In the genomic region with DNA sequence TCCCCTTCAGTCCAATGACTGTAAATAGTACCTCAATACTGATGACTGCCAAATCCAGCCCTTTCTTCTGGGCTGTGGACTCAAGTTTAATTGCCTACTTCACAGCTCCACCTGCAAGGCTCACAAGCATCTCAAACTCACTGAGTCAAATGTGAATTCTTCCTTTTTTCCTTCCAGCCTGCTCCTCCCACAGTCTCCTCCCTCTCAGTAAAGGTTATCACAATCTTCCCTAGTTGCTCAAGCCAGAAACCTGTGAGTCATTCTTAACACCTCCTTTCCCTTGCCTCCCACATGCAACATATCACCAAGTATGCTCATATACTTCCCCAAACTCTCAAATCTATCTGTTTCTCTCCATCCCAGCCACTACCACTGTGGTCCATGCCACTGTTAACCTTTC, we compare ENCODE assay signal across 12 cellular contexts. TPM values are rescaled to one million over a fixed set of nuclear protein-coding genes. Genes with fewer than 3 reads are reported as not detected.
DNase-seq lines count a peak whose midpoint lies in the region; ATAC-seq and TF ChIP-seq lines count a peak whose summit lies in the region.
"Had no signal": no experiment of that assay in that cellular context is flagged by ENCODE, and none has a peak within 500 bp of the region (broad histone marks: within the 10 kb centered on the region; RNA-seq: fewer than 3 reads in every experiment).

No MANE protein-coding gene starts in this region.

- in situ Hi-C loops in gastrocnemius medialis (cut with MboI; ENCODE audit: low sequenced_read_pairs in 4 of 4) = no loop called here

- TF ChIP-seq POLR2A in gastrocnemius medialis (IDR thresholded peaks at IDR 0.05) = no peak

- TF ChIP-seq CTCF in gastrocnemius medialis (IDR thresholded peaks at IDR 0.05 in 4 of 5, conservative IDR thresholded peaks at IDR 0.05 in 1 of 5) = no peak

- H3K27ac ChIP-seq in SJCRH30 (no peak overlapping the region), gastrocnemius medialis (no peak overlapping the region)
- H3K27ac ChIP-seq: prostate gland had no signal

- H3K9me3 ChIP-seq in SJCRH30 (replicated peaks) = 0 out of 2 replicates have a peak, but pooled peaks cover 4% of the 10 kb centered on the region
- no peaks in the 10 kb centered on the region for H3K9me3 ChIP-seq in gastrocnemius medialis
- H3K9me3 ChIP-seq: prostate gland had no signal

- intact Hi-C loops in gastrocnemius medialis (cut with DNase I; ENCODE audit: low total_unique reads) = no loop called here

- no peak for ATAC-seq in gastrocnemius medialis
- ATAC-seq: Panc1 had no signal

- H3K36me3 ChIP-seq in SJCRH30 (no peaks in the 10 kb centered on the region), gastrocnemius medialis (no peaks in the 10 kb centered on the region)
- H3K36me3 ChIP-seq: prostate gland had no signal

- H3K4me1 ChIP-seq in SJCRH30 (peaks cover 5% of the 10 kb centered on the region), gastrocnemius medialis (peaks cover 7 to 8% of the 10 kb centered on the region in 2 donors)
- H3K4me1 ChIP-seq: prostate gland had no signal

- DNase-seq in CD1c-positive myeloid dendritic cell (ENCODE audit: extremely low spot score) (peak; percentile 63), HT-29 (ENCODE audit: low spot score) (peak; percentile 60), SW480 (ENCODE audit: low spot score) (peak; percentile 32), inferior parietal cortex (ENCODE audit: extremely low spot score) (peak; percentile 63), SJCRH30 (no peak), gastrocnemius medialis (no peak), epidermal melanocyte (ENCODE audit: insufficient read length, low spot score) (no peak), ureter (ENCODE audit: low spot score) (no peak)
- DNase-seq: islet precursor cell, KG1 had no signal

- no peak overlapping the region for H3K4me3 ChIP-seq in SJCRH30
- no peak overlapping the region for H3K4me3 ChIP-seq in gastrocnemius medialis
- H3K4me3 ChIP-seq: prostate gland had no signal

- H3K27me3 ChIP-seq in SJCRH30 = no peaks in the 10 kb centered on the region
- no peaks in the 10 kb centered on the region for H3K27me3 ChIP-seq in gastrocnemius medialis

RNA-seq across cellular contexts. Expression of a gene that starts 3.7 kb away (rescaled TPM):
- total RNA-seq in HT-29 (2014; rRNA removed; shearing (Covaris generic)) = 38.3 and 45.1 TPM in 2 replicates
- total RNA-seq in SJCRH30 (2014; rRNA removed; shearing (Covaris generic)) = 14.4 TPM in 2 replicates
- total RNA-seq in gastrocnemius medialis (10 to 100 TPM in 3 of 4 donors, 1 to 10 TPM in 1; 9.3 to 20.3 (median 12.5) TPM), ureter (67.5 TPM)

Comparison
In these comparisons a context has a peak if more than half of its experiments do, and no peak if none do; other contexts are left out.
1. DNase-seq: peak in CD1c-positive myeloid dendritic cell (single experiment), HT-29 (single experiment), SW480 (single experiment) and inferior parietal cortex (single experiment); none in SJCRH30 (0 of 2), gastrocnemius medialis (0 of 2), epidermal melanocyte (single experiment) and ureter (single experiment).